ENCODE assay signal across 23 cellular contexts in genomic region chr4:93444860-93445259, GRCh38.
"Had no signal": no experiment of that assay in that cellular context is flagged by ENCODE, and none has a peak within 500 bp of the region (broad histone marks: within the 10 kb centered on the region; RNA-seq: fewer than 3 reads in every experiment).

No MANE protein-coding gene starts in this region.

- H3K9me3 ChIP-seq: colonic mucosa, gastroesophageal sphincter, sigmoid colon, transverse colon had no signal

- DNase-seq: activated CD4-positive, alpha-beta memory T cell treated with anti-CD3 and anti-CD28 coated beads for 36 hours; activated CD4-positive, alpha-beta T cell treated with anti-CD3 and anti-CD28 coated beads for 4 hours; activated CD4-positive, CD25-positive, alpha-beta regulatory T cell; activated effector memory CD4-positive, alpha-beta T cell treated with anti-CD3 and anti-CD28 coated beads, Interleukin-2, amount 50 U/mL, for 16 hours; activated naive CD4-positive, alpha-beta T cell treated with anti-CD3 and anti-CD28 coated beads, Interleukin-2, amount 50 U/mL, for 16 hours; activated naive CD8-positive, alpha-beta T cell treated with anti-CD3 and anti-CD28 coated beads, Interleukin-2, amount 50 U/mL, for 24 hours; aorta; central memory CD4-positive, alpha-beta T cell; colonic mucosa; dorsolateral prefrontal cortex; effector memory CD8-positive, alpha-beta T cell; heart left ventricle; left colon; naive B cell; retina; sigmoid colon; stimulated activated CD4-positive, alpha-beta T cell treated with anti-CD3 and anti-CD28 coated beads, Interleukin-2, amount 100 ng/mL, for 48 hours; stimulated activated CD8-positive, alpha-beta memory T cell treated with anti-CD3 and anti-CD28 coated beads, Interleukin-4, amount 100 ng/mL, for 48 hours; stimulated activated naive B cell treated with anti-CD40 and anti-IgM and Interleukin-4, amounts not matched to agents 10 μg/mL and 1 μg/mL and 100 μg/mL, for 72 hours; T-helper 17 cell; transverse colon had no signal

- H3K4me1 ChIP-seq: colonic mucosa, gastroesophageal sphincter, heart left ventricle, sigmoid colon, transverse colon had no signal

- H3K27me3 ChIP-seq: colonic mucosa, dorsolateral prefrontal cortex, gastroesophageal sphincter, heart left ventricle, sigmoid colon, transverse colon had no signal

- ATAC-seq: activated naive CD8-positive, alpha-beta T cell treated with anti-CD3 and anti-CD28 coated beads, Interleukin-2, amount 50 U/mL, for 24 hours; effector memory CD8-positive, alpha-beta T cell; esophagus mucosa; gastroesophageal sphincter; heart left ventricle; left colon; stimulated activated naive B cell treated with anti-CD40 and anti-IgM and Interleukin-4, amounts not matched to agents 10 μg/mL and 1 μg/mL and 100 μg/mL, for 72 hours; T-helper 17 cell had no signal

- H3K36me3 ChIP-seq: colonic mucosa, gastroesophageal sphincter, heart left ventricle, sigmoid colon had no signal

- H3K4me3 ChIP-seq: colonic mucosa, dorsolateral prefrontal cortex, gastroesophageal sphincter, heart left ventricle, sigmoid colon, transverse colon had no signal

- H3K27ac ChIP-seq: colonic mucosa, dorsolateral prefrontal cortex, gastroesophageal sphincter, heart left ventricle, sigmoid colon, transverse colon had no signal
